16 cellular contexts compared by ENCODE assay signal in the genomic region with DNA sequence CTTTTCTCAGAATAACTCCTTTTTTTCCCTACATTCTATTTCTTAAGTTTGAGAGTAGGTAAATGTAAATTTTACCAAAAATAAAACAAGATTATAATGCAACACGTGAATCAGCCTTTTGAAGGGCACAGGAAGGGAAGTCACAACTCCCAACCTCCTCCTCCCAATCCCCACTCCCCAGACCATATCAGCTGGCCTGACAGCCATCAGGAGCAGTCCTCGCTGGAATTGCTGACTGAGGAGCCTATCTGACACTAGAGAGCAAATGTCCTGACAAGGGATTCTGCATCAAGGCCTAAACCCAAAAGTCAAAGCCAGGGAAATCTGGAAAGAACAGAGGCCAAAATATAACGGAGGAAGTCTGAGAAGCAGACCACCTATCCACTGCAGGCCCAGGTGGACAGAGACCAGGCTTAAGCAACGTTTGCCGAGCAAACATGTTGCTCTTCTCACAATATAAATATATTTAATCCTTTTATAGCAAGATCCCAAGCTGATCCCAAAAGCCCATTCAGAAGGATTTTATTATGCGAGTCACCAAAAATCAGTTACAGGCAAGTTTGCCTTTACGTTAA. TPM values are rescaled to one million over a fixed set of nuclear protein-coding genes. Genes with fewer than 3 reads are reported as not detected.
DNase-seq lines count a peak whose midpoint lies in the region; ATAC-seq and TF ChIP-seq lines count a peak whose summit lies in the region.
"Had no signal": no experiment of that assay in that cellular context is flagged by ENCODE, and none has a peak within 500 bp of the region (broad histone marks: within the 10 kb centered on the region; RNA-seq: fewer than 3 reads in every experiment).

No MANE protein-coding gene starts in this region.

- ATAC-seq in GM21717 (IDR thresholded peaks at IDR 0.05; ENCODE audit: unreplicated experiment) = no peak
- no peak for ATAC-seq in HG03135 (IDR thresholded peaks at IDR 0.05; ENCODE audit: unreplicated experiment)

- TF ChIP-seq CTCF in GM06990 (IDR thresholded peaks at IDR 0.05; ENCODE audit: insufficient read depth, low read length, poor library complexity, severe bottlenecking) = no peak
- TF ChIP-seq CTCF in Loucy (conservative IDR thresholded peaks at IDR 0.05; ENCODE audit: low read length) = no peak
- TF ChIP-seq CTCF in glutamatergic neuron (IDR thresholded peaks at IDR 0.05; ENCODE audit: partially characterized antibody, unreplicated experiment) = no peak
- no peak for TF ChIP-seq CTCF in neural crest cell (conservative IDR thresholded peaks at IDR 0.05)
- no peak for TF ChIP-seq CTCF in tibial nerve (IDR thresholded peaks at IDR 0.05)

- H3K4me2 ChIP-seq in Loucy (ENCODE audit: low read depth, low read length, poor library complexity, severe bottlenecking) = peak overlapping the region; percentile 85

- H3K27ac Mint-ChIP-seq in glutamatergic neuron (ENCODE audit: unreplicated experiment) = peak overlapping the region; percentile 59
- no peak overlapping the region for H3K27ac Mint-ChIP-seq in neural crest cell (ENCODE audit: unreplicated experiment)
- H3K27ac Mint-ChIP-seq: immature natural killer cell had no signal

- no peaks in the 10 kb centered on the region for H3K9me2 ChIP-seq in Loucy (replicated peaks; ENCODE audit: low read depth, low read length)

- H3K36me3 ChIP-seq in GM06990 (ENCODE audit: control insufficient read depth, insufficient read depth, low read length) (no peaks in the 10 kb centered on the region), Loucy (ENCODE audit: insufficient read depth, low read length) (no peaks in the 10 kb centered on the region), tibial nerve (no peaks in the 10 kb centered on the region)
- H3K36me3 ChIP-seq: breast epithelium had no signal

- no peak overlapping the region for H2AFZ ChIP-seq in Loucy (ENCODE audit: low read length)
- H2AFZ ChIP-seq: parathyroid adenoma had no signal

- H3K4me3 Mint-ChIP-seq in glutamatergic neuron (ENCODE audit: unreplicated experiment) (peak overlapping the region; percentile 81), neural crest cell (peak overlapping the region; percentile 92)

- H3K27ac ChIP-seq in tibial nerve = peak overlapping the region in 1 of 4 donors; percentile 16
- H3K27ac ChIP-seq: breast epithelium, parathyroid adenoma had no signal

- H3K9me3 ChIP-seq in Loucy (ENCODE audit: insufficient read depth, low read depth, low read length) (no peaks in the 10 kb centered on the region), tibial nerve (no peaks in the 10 kb centered on the region)
- H3K9me3 ChIP-seq: breast epithelium had no signal

- H3K4me1 ChIP-seq in Loucy (ENCODE audit: insufficient read depth, low read length, poor library complexity, severe bottlenecking) (peaks cover 63% of the 10 kb centered on the region), tibial nerve (peaks cover 0 to 23% (median 5%) of the 10 kb centered on the region in 4 donors)
- H3K4me1 ChIP-seq: breast epithelium had no signal

- H3K79me2 ChIP-seq in Loucy (ENCODE audit: insufficient read depth, low read length) = peaks cover 83% of the 10 kb centered on the region
- H3K79me2 ChIP-seq: parathyroid adenoma had no signal

- peaks cover 23% of the 10 kb centered on the region for H4K20me1 ChIP-seq in Loucy (ENCODE audit: insufficient read depth, low read length, poor library complexity, severe bottlenecking)

- H3F3A ChIP-seq in Loucy (ENCODE audit: low read depth) = no peaks in the 10 kb centered on the region

- H3K9me3 Mint-ChIP-seq in glutamatergic neuron (ENCODE audit: unreplicated experiment) (peaks cover 6% of the 10 kb centered on the region), neural crest cell (no peaks in the 10 kb centered on the region)
- H3K9me3 Mint-ChIP-seq: immature natural killer cell had no signal

- no peak for TF ChIP-seq POLR2A in tibial nerve (IDR thresholded peaks at IDR 0.05)

- DNase-seq in GM06990 (ENCODE audit: extremely low read depth, insufficient read length) (no peak), glutamatergic neuron (no peak), neural crest cell (ENCODE audit: low read depth, low spot score) (no peak), tibial nerve (ENCODE audit: low spot score in 2 of 2) (no peak), amniotic stem cell (lab: John Stamatoyannopoulos, UW) (no peak)
- DNase-seq: activated naive CD4-positive, alpha-beta T cell treated with Interleukin-2 at 50 U/mL for 16 hours; effector CD8-positive, alpha-beta T cell; immature natural killer cell; NCI-H2107; SIG-M5; stimulated activated CD4-positive, alpha-beta T cell treated with anti-CD3 and anti-CD28 coated beads, Interleukin-15, amount 100 ng/mL, for 24 hours had no signal

- H3K4me3 ChIP-seq in GM06990 (replicated peaks; ENCODE audit: low read depth, low read length) (peak overlapping the region; percentile 87), Loucy (ENCODE audit: low read length, poor library complexity, severe bottlenecking) (peak overlapping the region; percentile 84), tibial nerve (no peak overlapping the region)

- H3K27me3 Mint-ChIP-seq in glutamatergic neuron (ENCODE audit: unreplicated experiment) (peaks cover 4% of the 10 kb centered on the region), neural crest cell (ENCODE audit: low read depth) (peaks cover 39% of the 10 kb centered on the region)

- H3K36me3 Mint-ChIP-seq in glutamatergic neuron (ENCODE audit: unreplicated experiment) (no peaks in the 10 kb centered on the region), neural crest cell (ENCODE audit: low read depth) (no peaks in the 10 kb centered on the region)
- H3K36me3 Mint-ChIP-seq: immature natural killer cell had no signal

- TF ChIP-seq EP300 in tibial nerve (IDR thresholded peaks at IDR 0.05) = no peak

- H3K4me1 Mint-ChIP-seq in glutamatergic neuron (ENCODE audit: low read depth, unreplicated experiment) (peaks cover 22% of the 10 kb centered on the region), neural crest cell (peaks cover 30% of the 10 kb centered on the region)

- 78 to 81% methylated on average over 7 of the region's 7 CpGs for WGBS in tibial nerve, 2 donors

- H3K27me3 ChIP-seq in GM06990 (replicated peaks; ENCODE audit: control insufficient read depth, insufficient read depth, low read length) = no peaks in the 10 kb centered on the region
- no peaks in the 10 kb centered on the region for H3K27me3 ChIP-seq in Loucy (ENCODE audit: insufficient read depth, low read length, poor library complexity, severe bottlenecking)
- no peaks in the 10 kb centered on the region for H3K27me3 ChIP-seq in tibial nerve
- H3K27me3 ChIP-seq: breast epithelium had no signal

- peak overlapping the region; percentile 88 for H3K9ac ChIP-seq in Loucy (ENCODE audit: low read depth, low read length, poor library complexity, severe bottlenecking)
- H3K9ac ChIP-seq: parathyroid adenoma had no signal

RNA-seq across cellular contexts. Expression of a gene that starts 2.5 kb away (rescaled TPM):
- 14.7 TPM for total RNA-seq in glutamatergic neuron (ENCODE audit: unreplicated experiment)
- total RNA-seq in neural crest cell = 12.8 and 14.0 TPM in 2 replicates
- total RNA-seq in tibial nerve = 10 to 100 TPM; 10.9 to 21.3 (median 15.2) TPM

RNA-seq across cellular contexts. Expression of a gene that starts 23.4 kb away (rescaled TPM):
- 31.9 TPM for total RNA-seq in glutamatergic neuron (ENCODE audit: unreplicated experiment)
- 20.5 and 20.7 TPM in 2 replicates for total RNA-seq in neural crest cell
- 10 to 100 TPM; 10.1 to 22.8 (median 13.0) TPM for total RNA-seq in tibial nerve

RNA-seq across cellular contexts. Expression of a gene that starts 57.0 kb away (rescaled TPM):
- total RNA-seq in glutamatergic neuron (ENCODE audit: unreplicated experiment) (31.5 TPM), neural crest cell (34.1 and 36.8 TPM in 2 replicates), tibial nerve (10 to 100 TPM; 25.3 to 30.4 (median 26.7) TPM)

Comparison
In these comparisons a context has a peak if more than half of its experiments do, and no peak if none do; other contexts are left out.
1. H3K4me3 ChIP-seq: peak in GM06990 (single experiment) and Loucy (single experiment); none in tibial nerve (0 of 4).